ENCODE assay signal across 22 cellular contexts in genomic region chr13:79018166-79018565, GRCh38.
"Had no signal": no experiment of that assay in that cellular context is flagged by ENCODE, and none has a peak within 500 bp of the region (broad histone marks: within the 10 kb centered on the region; RNA-seq: fewer than 3 reads in every experiment).

No MANE protein-coding gene starts in this region.

- H3K27me3 ChIP-seq: ascending aorta, gastroesophageal sphincter, heart left ventricle, left lung, stomach, upper lobe of left lung had no signal

- H3K27ac ChIP-seq: ascending aorta, gastroesophageal sphincter, heart left ventricle, left lung, stomach, upper lobe of left lung, VCaP had no signal

- ATAC-seq: activated T-cell treated with anti-CD3 and anti-CD28 coated beads, Interleukin-2, amount 50 U/mL, for 72 hours; gastroesophageal sphincter; heart left ventricle; left lung; mucosa of descending colon; right cardiac atrium; stimulated activated effector memory CD8-positive, alpha-beta T cell treated with anti-CD3 and anti-CD28 coated beads, Interleukin-12 subunit alpha, Interleukin-12 subunit beta, amount 100 ng/mL, for 72 hours had no signal

- H3K4me3 ChIP-seq: ascending aorta, gastroesophageal sphincter, heart left ventricle, left lung, mucosa of descending colon, stomach, upper lobe of left lung had no signal

- DNase-seq: activated CD4-positive, CD25-positive, alpha-beta regulatory T cell treated with anti-CD3 and anti-CD28 coated beads, Interleukin-2, amount 50 U/mL, for 72 hours; activated CD8-positive, alpha-beta memory T cell treated with anti-CD3 and anti-CD28 coated beads for 24 hours; activated CD8-positive, alpha-beta memory T cell treated with anti-CD3 and anti-CD28 coated beads, Interleukin-2, amount 50 U/mL, for 48 hours; activated effector memory CD4-positive, alpha-beta T cell treated with anti-CD3 and anti-CD28 coated beads, Interleukin-2, amount 50 U/mL, for 16 hours; activated naive CD4-positive, alpha-beta T cell treated with anti-CD3 and anti-CD28 coated beads, Interleukin-2, amount 50 U/mL, for 16 hours; activated T-cell treated with anti-CD3 and anti-CD28 coated beads, Interleukin-2, amount 50 U/mL, for 72 hours; cerebellar nuclear complex; cortex of kidney; heart left ventricle; kidney; left lung; mucosa of descending colon; naive B cell; right cardiac atrium; stimulated activated CD4-positive, alpha-beta T cell treated with anti-CD3 and anti-CD28 coated beads, Interleukin-2, amount 100 ng/mL, for 48 hours; stomach; upper lobe of left lung had no signal

- H3K4me1 ChIP-seq: ascending aorta, gastroesophageal sphincter, heart left ventricle, left lung, stomach, upper lobe of left lung had no signal

- FAIRE-seq: endometrium, kidney had no signal

- H3K36me3 ChIP-seq: ascending aorta, gastroesophageal sphincter, heart left ventricle, left lung, stomach, upper lobe of left lung had no signal
